Comparison of ENCODE assay signal across 26 cellular contexts in the genomic region with DNA sequence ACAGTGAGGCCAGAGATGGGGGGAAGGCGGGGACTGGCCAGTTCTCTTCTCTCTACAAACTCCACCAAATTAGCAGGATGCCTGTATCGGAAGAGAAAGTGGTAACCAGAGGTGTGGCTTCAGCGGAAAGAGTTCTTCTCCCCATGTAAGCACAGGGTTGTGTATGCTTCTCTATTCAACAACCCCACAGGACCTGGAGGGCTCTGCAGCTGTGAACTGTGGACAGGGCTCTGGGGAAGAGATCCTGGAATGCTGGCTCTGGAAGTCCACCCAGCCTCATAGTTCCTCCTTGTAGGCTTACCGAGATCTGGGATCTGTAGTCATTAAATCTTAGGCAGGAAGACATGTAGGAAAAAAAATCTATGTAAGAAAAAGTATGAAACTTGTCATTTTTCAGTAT.
"Had no signal": no experiment of that assay in that cellular context is flagged by ENCODE, and none has a peak within 500 bp of the region (broad histone marks: within the 10 kb centered on the region; RNA-seq: fewer than 3 reads in every experiment).

No MANE protein-coding gene starts in this region.

- H3K27ac ChIP-seq: left ventricle myocardium inferior, ovary, prostate gland, sigmoid colon, spleen, stomach, testis, thyroid gland, transverse colon, upper lobe of right lung had no signal

- H3K4me3 ChIP-seq: left ventricle myocardium inferior, lung, mucosa of descending colon, ovary, prostate gland, sigmoid colon, spleen, stomach, testis, thyroid gland, transverse colon, upper lobe of right lung had no signal

- DNase-seq: hypothalamus; islet precursor cell; left ventricle myocardium inferior; midbrain; mucosa of descending colon; naive thymus-derived CD4-positive, alpha-beta T cell; ovary; retina; right cardiac atrium; sigmoid colon; small intestine; spleen; stimulated activated CD4-positive, alpha-beta T cell treated with anti-CD3 and anti-CD28 coated beads, Interleukin-2, amount 100 ng/mL, for 48 hours; stimulated activated CD4-positive, alpha-beta T cell treated with anti-CD3 and anti-CD28 coated beads, Interleukin-4, amount 100 ng/mL, for 4 hours; stimulated activated CD8-positive, alpha-beta memory T cell treated with anti-CD3 and anti-CD28 coated beads, Interleukin-4, amount 100 ng/mL, for 48 hours; stimulated activated naive CD8-positive, alpha-beta T cell treated with anti-CD3 and anti-CD28 coated beads, Interleukin-15, Interleukin-2, amounts not matched to agents 100 U/mL and 50 U/mL, for 24 hours; stomach; testis; thyroid gland; transverse colon; upper lobe of right lung had no signal

- H3K27ac Mint-ChIP-seq: memory B cell; naive thymus-derived CD4-positive, alpha-beta T cell; natural killer cell treated with Interleukin-12 subunit alpha and Interleukin-12 subunit beta and Interleukin-15 and Interleukin-18, amount 100 ng/mL, for 72 hours; stimulated activated memory B cell treated with anti-CD40 and anti-IgM and Interleukin-4, amounts not matched to agents 10 μg/mL and 1 μg/mL and 100 μg/mL, for 72 hours had no signal

- H3K4me1 ChIP-seq: sigmoid colon, testis, thyroid gland, transverse colon had no signal

- H3K9me3 ChIP-seq: left ventricle myocardium inferior, mucosa of descending colon, ovary, prostate gland, sigmoid colon, spleen, stomach, testis, thyroid gland, transverse colon, upper lobe of right lung had no signal

- H3K27me3 Mint-ChIP-seq: memory B cell; naive thymus-derived CD4-positive, alpha-beta T cell; stimulated activated memory B cell treated with anti-CD40 and anti-IgM and Interleukin-4, amounts not matched to agents 10 μg/mL and 1 μg/mL and 100 μg/mL, for 72 hours had no signal

- H3K36me3 Mint-ChIP-seq: natural killer cell treated with Interleukin-12 subunit alpha and Interleukin-12 subunit beta and Interleukin-15 and Interleukin-18, amount 100 ng/mL, for 72 hours had no signal

- H3K9me3 Mint-ChIP-seq: memory B cell; naive thymus-derived CD4-positive, alpha-beta T cell; natural killer cell treated with Interleukin-12 subunit alpha and Interleukin-12 subunit beta and Interleukin-15 and Interleukin-18, amount 100 ng/mL, for 72 hours; stimulated activated memory B cell treated with anti-CD40 and anti-IgM and Interleukin-4, amounts not matched to agents 10 μg/mL and 1 μg/mL and 100 μg/mL, for 72 hours had no signal

- H3K36me3 ChIP-seq: left ventricle myocardium inferior, ovary, prostate gland, sigmoid colon, spleen, stomach, thyroid gland, transverse colon, upper lobe of right lung had no signal

- H3K4me3 Mint-ChIP-seq: memory B cell; naive thymus-derived CD4-positive, alpha-beta T cell; natural killer cell treated with Interleukin-12 subunit alpha and Interleukin-12 subunit beta and Interleukin-15 and Interleukin-18, amount 100 ng/mL, for 72 hours; stimulated activated memory B cell treated with anti-CD40 and anti-IgM and Interleukin-4, amounts not matched to agents 10 μg/mL and 1 μg/mL and 100 μg/mL, for 72 hours had no signal

- ATAC-seq: mucosa of descending colon; naive thymus-derived CD4-positive, alpha-beta T cell; natural killer cell treated with Interleukin-12 subunit alpha and Interleukin-12 subunit beta and Interleukin-15 and Interleukin-18, amount 100 ng/mL, for 72 hours; right cardiac atrium; stimulated activated memory B cell treated with anti-CD40 and anti-IgM and Interleukin-4, amounts not matched to agents 10 μg/mL and 1 μg/mL and 100 μg/mL, for 72 hours; stimulated activated naive CD8-positive, alpha-beta T cell treated with anti-CD3 and anti-CD28 coated beads, Interleukin-15, Interleukin-2, amounts not matched to agents 100 U/mL and 50 U/mL, for 24 hours; upper lobe of right lung had no signal

- H3K27me3 ChIP-seq: ovary, sigmoid colon, spleen, stomach, testis, thyroid gland, transverse colon, upper lobe of right lung had no signal
